Comparison of ENCODE assay signal across 1 cellular context in genomic region chr2:43839776-43840564, GRCh38.
TF ChIP-seq lines count a peak whose summit lies in the region.

No MANE protein-coding gene starts in this region.

TF ChIP-seq in K562, 482 proteins besides CTCF, POLR2A, EP300 and RAD21:
- TF ChIP-seq SRF (CRISPR knock-in tag; IDR thresholded peaks at IDR 0.05): no peak
